Comparison of ENCODE assay signal across 1 cellular context in genomic region chr9:4497395-4497794, GRCh38.
TF ChIP-seq lines count a peak whose summit lies in the region.

No MANE protein-coding gene starts in this region.

TF ChIP-seq in GM12878, 131 proteins besides CTCF, POLR2A, EP300 and RAD21:
- TF ChIP-seq SMC3 (IDR thresholded peaks at IDR 0.05; ENCODE audit: borderline replicate concordance, low read length) = no peak
- no peak for TF ChIP-seq MYC (IDR thresholded peaks at IDR 0.05; ENCODE audit: insufficient read depth, insufficient read length, insufficient replicate concordance, low read length, severe bottlenecking)
- no peak for TF ChIP-seq ZNF384 (IDR thresholded peaks at IDR 0.05; ENCODE audit: borderline replicate concordance, low read depth, low read length)
- no peak for TF ChIP-seq BCLAF1 (IDR thresholded peaks at IDR 0.05)
- no peak for TF ChIP-seq MTA3 (IDR thresholded peaks at IDR 0.05; ENCODE audit: borderline replicate concordance, low read length)
- no peak for TF ChIP-seq KLF5 (IDR thresholded peaks at IDR 0.05; ENCODE audit: partially characterized antibody)
- TF ChIP-seq RUNX3 (IDR thresholded peaks at IDR 0.05; ENCODE audit: low read length) = no peak
- TF ChIP-seq CHD4 (IDR thresholded peaks at IDR 0.05) = no peak
- no peak for TF ChIP-seq NFXL1 (IDR thresholded peaks at IDR 0.05; ENCODE audit: borderline replicate concordance)
- TF ChIP-seq RFX5 (IDR thresholded peaks at IDR 0.05; ENCODE audit: low read depth, low read length) = no peak
- no peak for TF ChIP-seq HSF1 (IDR thresholded peaks at IDR 0.05; ENCODE audit: low read depth, low read length)
TF ChIP-seq in GM12878: peak in this region for 0.
